Comparison of ENCODE assay signal across 17 cellular contexts in the genomic region with DNA sequence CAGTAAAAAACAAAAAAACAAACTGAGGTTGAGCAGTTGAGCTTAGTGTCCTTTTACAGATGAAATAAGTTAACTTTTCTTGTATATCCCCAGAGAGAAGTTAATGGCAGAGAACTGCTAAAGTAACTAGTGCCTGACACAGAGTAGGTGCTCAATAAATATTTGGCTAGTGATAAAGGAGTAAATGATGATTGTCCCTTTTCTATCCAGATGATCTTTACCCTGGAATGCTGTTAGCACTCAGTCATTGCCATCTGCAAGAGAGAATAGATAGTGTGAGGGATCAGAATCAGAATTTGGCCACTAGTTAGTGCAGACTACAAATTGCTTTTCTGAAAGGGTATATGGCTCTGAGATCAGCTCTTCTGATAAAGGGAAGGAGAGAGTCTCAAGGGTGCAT. TPM values are rescaled to one million over a fixed set of nuclear protein-coding genes. Genes with fewer than 3 reads are reported as not detected.
DNase-seq lines count a peak whose midpoint lies in the region; ATAC-seq, FAIRE-seq and TF ChIP-seq lines count a peak whose summit lies in the region.
"Had no signal": no experiment of that assay in that cellular context is flagged by ENCODE, and none has a peak within 500 bp of the region (broad histone marks: within the 10 kb centered on the region; RNA-seq: fewer than 3 reads in every experiment).

No MANE protein-coding gene starts in this region.

- no peak for TF ChIP-seq RAD21 in HepG2 (CRISPR knock-in tag; IDR thresholded peaks at IDR 0.05)

- no peak overlapping the region for H3K4me3 ChIP-seq in HepG2 (replicated peaks in 1 of 3; ENCODE audit: insufficient read depth in 1 of 3, low read depth in 2 of 3, low read length in 3 of 3)

- POLR2A ChIA-PET in HepG2 (lab: Yijun Ruan, JAX) = no interaction called here

- H3K27ac Mint-ChIP-seq in activated T-cell treated with anti-CD3 and anti-CD28 coated beads, Interleukin-2, amount 50 U/mL, for 72 hours = peak overlapping the region; percentile 52
- H3K27ac Mint-ChIP-seq in activated naive CD8-positive, alpha-beta T cell treated with anti-CD3 and anti-CD28 coated beads, Interleukin-2, amount 50 U/mL, for 24 hours = peak overlapping the region; percentile 53
- H3K27ac Mint-ChIP-seq in stimulated activated memory B cell treated with anti-CD40 and anti-IgM and Interleukin-4, amounts not matched to agents 10 μg/mL and 1 μg/mL and 100 μg/mL, for 72 hours = peak overlapping the region; percentile 33

- TF ChIP-seq EP300 in HepG2 (IDR thresholded peaks at IDR 0.05; ENCODE audit: low read depth in 2 of 2, low read length in 2 of 2) (no peak), HepG2 (CRISPR knock-in tag; IDR thresholded peaks at IDR 0.05; ENCODE audit: borderline replicate concordance) (no peak)

- no peak overlapping the region for H3K4me2 ChIP-seq in HepG2 (ENCODE audit: low read depth, low read length)

- H3K4me1 ChIP-seq in HepG2 (ENCODE audit: insufficient read depth, low read length) = peaks cover 28% of the 10 kb centered on the region

- H3K36me3 Mint-ChIP-seq in activated T-cell treated with anti-CD3 and anti-CD28 coated beads, Interleukin-2, amount 50 U/mL, for 72 hours (ENCODE audit: insufficient read depth in 2 of 2) = peaks cover 5% of the 10 kb centered on the region in 2 donors
- H3K36me3 Mint-ChIP-seq in activated T-cell treated with anti-CD3 and anti-CD28 coated beads, Interleukin-2, amount 50 U/mL, for 4 hours (ENCODE audit: insufficient read depth) = peaks cover 20% of the 10 kb centered on the region
- peaks cover 17% of the 10 kb centered on the region for H3K36me3 Mint-ChIP-seq in activated naive CD8-positive, alpha-beta T cell treated with anti-CD3 and anti-CD28 coated beads, Interleukin-2, amount 50 U/mL, for 24 hours (ENCODE audit: low read depth)
- H3K36me3 Mint-ChIP-seq in stimulated activated memory B cell treated with anti-CD40 and anti-IgM and Interleukin-4, amounts not matched to agents 10 μg/mL and 1 μg/mL and 100 μg/mL, for 72 hours = peaks cover 33% of the 10 kb centered on the region

- DNase-seq in activated T-cell treated with anti-CD3 and anti-CD28 coated beads, Interleukin-2, amount 50 U/mL, for 72 hours = no peak
- DNase-seq in activated T-cell treated with anti-CD3 and anti-CD28 coated beads, Interleukin-2, amount 50 U/mL, for 4 hours = no peak
- no peak for DNase-seq in activated naive CD8-positive, alpha-beta T cell treated with anti-CD3 and anti-CD28 coated beads, Interleukin-2, amount 50 U/mL, for 24 hours
- DNase-seq in HepG2 (ENCODE audit: low spot score) = peak; percentile 37
- DNase-seq in activated CD4-positive, alpha-beta T cell treated with anti-CD3 and anti-CD28 coated beads for 4 hours = no peak
- DNase-seq in SIG-M5 (lab: John Stamatoyannopoulos, UW) = no peak
- DNase-seq: C1 segment of cervical spinal cord; H7; NCI-H1436 treated with DMSO at 0.1 percent for 48 hours; NCI-H2081 treated with DMSO at 0.1 percent for 48 hours; NCI-H2227 treated with DMSO at 0.1 percent for 48 hours; NCI-H526; NK-92 treated with Interleukin-12 subunit alpha and Interleukin-12 subunit beta, amount 100 ng/mL, for 24 hours; PC-3 had no signal

- BruUV-seq in HepG2 (replicated peaks; lab: Mats Ljungman, UMichigan) = no TSS peak

- H3K4me1 Mint-ChIP-seq in activated T-cell treated with anti-CD3 and anti-CD28 coated beads, Interleukin-2, amount 50 U/mL, for 72 hours (ENCODE audit: low read depth) = peaks cover 18% of the 10 kb centered on the region
- peaks cover 24% of the 10 kb centered on the region for H3K4me1 Mint-ChIP-seq in activated T-cell treated with anti-CD3 and anti-CD28 coated beads, Interleukin-2, amount 50 U/mL, for 4 hours (ENCODE audit: low read depth)
- peaks cover 16% of the 10 kb centered on the region for H3K4me1 Mint-ChIP-seq in activated naive CD8-positive, alpha-beta T cell treated with anti-CD3 and anti-CD28 coated beads, Interleukin-2, amount 50 U/mL, for 24 hours
- H3K4me1 Mint-ChIP-seq in stimulated activated memory B cell treated with anti-CD40 and anti-IgM and Interleukin-4, amounts not matched to agents 10 μg/mL and 1 μg/mL and 100 μg/mL, for 72 hours = peaks cover 28% of the 10 kb centered on the region

- no peaks in the 10 kb centered on the region for H3K9me3 Mint-ChIP-seq in activated T-cell treated with anti-CD3 and anti-CD28 coated beads, Interleukin-2, amount 50 U/mL, for 72 hours
- H3K9me3 Mint-ChIP-seq in activated T-cell treated with anti-CD3 and anti-CD28 coated beads, Interleukin-2, amount 50 U/mL, for 4 hours = no peaks in the 10 kb centered on the region
- no peaks in the 10 kb centered on the region for H3K9me3 Mint-ChIP-seq in activated naive CD8-positive, alpha-beta T cell treated with anti-CD3 and anti-CD28 coated beads, Interleukin-2, amount 50 U/mL, for 24 hours
- no peaks in the 10 kb centered on the region for H3K9me3 Mint-ChIP-seq in stimulated activated memory B cell treated with anti-CD40 and anti-IgM and Interleukin-4, amounts not matched to agents 10 μg/mL and 1 μg/mL and 100 μg/mL, for 72 hours

- no peak overlapping the region for H3K27ac ChIP-seq in HepG2 (ENCODE audit: extremely low read length, insufficient read depth, low read length)
- H3K27ac ChIP-seq: 22Rv1 had no signal

- intact Hi-C loops in HepG2 (cut with micrococcal nuclease; ENCODE audit: unreplicated experiment) = no loop called here

- no peak for TF ChIP-seq POLR2A in HepG2 (IDR thresholded peaks at IDR 0.05; ENCODE audit: insufficient read depth in 1 of 2, low read depth in 2 of 2, low read length in 2 of 2)

- peak overlapping the region in 1 of 2 donors; percentile 17 for H3K4me3 Mint-ChIP-seq in activated T-cell treated with anti-CD3 and anti-CD28 coated beads, Interleukin-2, amount 50 U/mL, for 72 hours
- no peak overlapping the region for H3K4me3 Mint-ChIP-seq in activated T-cell treated with anti-CD3 and anti-CD28 coated beads, Interleukin-2, amount 50 U/mL, for 4 hours
- no peak overlapping the region for H3K4me3 Mint-ChIP-seq in activated naive CD8-positive, alpha-beta T cell treated with anti-CD3 and anti-CD28 coated beads, Interleukin-2, amount 50 U/mL, for 24 hours
- no peak overlapping the region for H3K4me3 Mint-ChIP-seq in stimulated activated memory B cell treated with anti-CD40 and anti-IgM and Interleukin-4, amounts not matched to agents 10 μg/mL and 1 μg/mL and 100 μg/mL, for 72 hours

- H2AFZ ChIP-seq in HepG2 (ENCODE audit: low read length) = no peak overlapping the region

- no peak for ATAC-seq in activated T-cell treated with anti-CD3 and anti-CD28 coated beads, Interleukin-2, amount 50 U/mL, for 72 hours (replicated peaks in 1 of 2)
- ATAC-seq in activated T-cell treated with anti-CD3 and anti-CD28 coated beads, Interleukin-2, amount 50 U/mL, for 4 hours = no peak
- no peak for ATAC-seq in activated naive CD8-positive, alpha-beta T cell treated with anti-CD3 and anti-CD28 coated beads, Interleukin-2, amount 50 U/mL, for 24 hours
- ATAC-seq in HepG2 (peak; percentile 74), HG03565 (IDR thresholded peaks at IDR 0.05; ENCODE audit: unreplicated experiment) (no peak)
- ATAC-seq in stimulated activated memory B cell treated with anti-CD40 and anti-IgM and Interleukin-4, amounts not matched to agents 10 μg/mL and 1 μg/mL and 100 μg/mL, for 72 hours = no peak
- ATAC-seq: PC-3 had no signal

- peaks cover 4% of the 10 kb centered on the region in 2 experiments; a peak in 3 of 5 replicates for H3K36me3 ChIP-seq in HepG2 (replicated peaks in 1 of 2; ENCODE audit: control insufficient read depth in 1 of 2, insufficient read depth in 2 of 2, low read length in 2 of 2)

- 0 out of 2 replicates have a peak, but pooled peaks cover 5% of the 10 kb centered on the region for H4K20me1 ChIP-seq in HepG2 (ENCODE audit: insufficient read depth, low read length)

- no peak overlapping the region for H3K9ac ChIP-seq in HepG2 (ENCODE audit: insufficient read depth, low read depth, low read length)

- in situ Hi-C loops in HepG2 (cut with HindIII; ENCODE audit: extremely low pct_ligation_motif_present, low pct_unique_long_range_greater_than_20kb) = no loop called here

- TF ChIP-seq CTCF in HepG2 (CRISPR knock-in tag; IDR thresholded peaks at IDR 0.05) = no peak

- no peaks in the 10 kb centered on the region for H3K27me3 Mint-ChIP-seq in activated T-cell treated with anti-CD3 and anti-CD28 coated beads, Interleukin-2, amount 50 U/mL, for 72 hours (ENCODE audit: low read depth)
- no peaks in the 10 kb centered on the region for H3K27me3 Mint-ChIP-seq in activated T-cell treated with anti-CD3 and anti-CD28 coated beads, Interleukin-2, amount 50 U/mL, for 4 hours (ENCODE audit: low read depth)
- H3K27me3 Mint-ChIP-seq in activated naive CD8-positive, alpha-beta T cell treated with anti-CD3 and anti-CD28 coated beads, Interleukin-2, amount 50 U/mL, for 24 hours = no peaks in the 10 kb centered on the region
- H3K27me3 Mint-ChIP-seq in stimulated activated memory B cell treated with anti-CD40 and anti-IgM and Interleukin-4, amounts not matched to agents 10 μg/mL and 1 μg/mL and 100 μg/mL, for 72 hours = no peaks in the 10 kb centered on the region

- FAIRE-seq in HepG2 (lab: Jason Lieb, UNC) = no peak

- no peaks in the 10 kb centered on the region for H3K9me3 ChIP-seq in HepG2 (ENCODE audit: low read length)

- CTCF ChIA-PET in HepG2 (lab: Yijun Ruan, JAX; ENCODE audit: low intra/inter-chr PET ratio, low total read pairs) = no interaction called here

- peaks cover 46% of the 10 kb centered on the region for H3K79me2 ChIP-seq in HepG2 (ENCODE audit: insufficient read depth, low read length)

- no peaks in the 10 kb centered on the region for H3K27me3 ChIP-seq in HepG2 (ENCODE audit: control insufficient read depth in 1 of 2, insufficient read depth in 2 of 2, low read length in 2 of 2)

RNA-seq across cellular contexts. Expression of a gene that starts 21.6 kb away (rescaled TPM):
- 10 to 100 TPM; 49.0 to 61.5 TPM for total RNA-seq in activated T-cell treated with anti-CD3 and anti-CD28 coated beads, Interleukin-2, amount 50 U/mL, for 72 hours
- 10 to 100 TPM; 41.7 to 43.4 (median 41.8) TPM for total RNA-seq in activated T-cell treated with anti-CD3 and anti-CD28 coated beads, Interleukin-2, amount 50 U/mL, for 4 hours
- total RNA-seq in HepG2 (2016; rRNA removed; fragmentation: Illumina TruSeq; extraction: Trizol) = 29.3 and 35.5 TPM in 2 replicates
- 7.5 and 8.0 TPM in 2 replicates for total RNA-seq in HepG2 (2016; cell fraction: cytosol; rRNA removed; fragmentation: Illumina TruSeq; extraction: Trizol; ENCODE audit: low read depth)
- 32.6 and 33.9 TPM in 2 replicates for total RNA-seq in HepG2 (2016; cell fraction: insoluble cytoplasmic fraction; rRNA removed; fragmentation: Illumina TruSeq; extraction: Trizol)
- 18.5 and 18.7 TPM in 2 replicates for total RNA-seq in HepG2 (2016; cell fraction: membrane; rRNA removed; fragmentation: Illumina TruSeq; extraction: Trizol)
- total RNA-seq in HepG2 (2016; cell fraction: nucleus; rRNA removed; fragmentation: Illumina TruSeq; extraction: Trizol) = 42.1 and 42.8 TPM in 2 replicates
- 37.8 and 51.6 TPM in 2 replicates for polyA plus RNA-seq in HepG2 (2011; rRNA removed)
- 17.3 and 26.2 TPM in 2 replicates for polyA plus RNA-seq in HepG2 (2011; cell fraction: cytosol; rRNA removed)
- 14.3 and 17.8 TPM in 2 replicates for polyA plus RNA-seq in HepG2 (2011; cell fraction: nucleus; rRNA removed)
- 20.0 and 33.9 TPM in 2 replicates for polyA plus RNA-seq in HepG2 (2012)
- 2.8 and 3.1 TPM in 2 replicates for polyA plus RNA-seq in HepG2 (2016; cell fraction: cytosol; fragmentation: Illumina TruSeq; extraction: Trizol; ENCODE audit: low read depth)
- polyA plus RNA-seq in HepG2 (2016; cell fraction: insoluble cytoplasmic fraction; fragmentation: Illumina TruSeq; extraction: Trizol; ENCODE audit: low read depth) = 23.2 and 28.2 TPM in 2 replicates
- polyA plus RNA-seq in HepG2 (2016; cell fraction: membrane; fragmentation: Illumina TruSeq; extraction: Trizol; ENCODE audit: low read depth) = 7.9 and 8.0 TPM in 2 replicates
- polyA plus RNA-seq in HepG2 (2016; cell fraction: nucleus; fragmentation: Illumina TruSeq; extraction: Trizol; ENCODE audit: insufficient read depth, low read depth) = 32.9 and 35.3 TPM in 2 replicates
- 30.9 and 73.5 TPM in 2 replicates for polyA minus RNA-seq in HepG2 (2011; rRNA and poly(A)+ RNA removed; ENCODE audit: low replicate concordance)
- 18.0 and 25.5 TPM in 2 replicates for polyA minus RNA-seq in HepG2 (2011; cell fraction: cytosol; rRNA and poly(A)+ RNA removed)
- 79.4 and 85.3 TPM in 2 replicates for polyA minus RNA-seq in HepG2 (2011; cell fraction: nucleus; rRNA and poly(A)+ RNA removed)

RNA-seq across cellular contexts. Expression of a gene that starts 21.9 kb away (rescaled TPM):
- total RNA-seq in activated T-cell treated with anti-CD3 and anti-CD28 coated beads, Interleukin-2, amount 50 U/mL, for 72 hours = 1 to 10 TPM; 1.2 to 2.0 TPM
- under 1 TPM; 0.66 to 0.82 (median 0.81) TPM for total RNA-seq in activated T-cell treated with anti-CD3 and anti-CD28 coated beads, Interleukin-2, amount 50 U/mL, for 4 hours
- 4.3 and 5.3 TPM in 2 replicates for total RNA-seq in HepG2 (2016; rRNA removed; fragmentation: Illumina TruSeq; extraction: Trizol)
- total RNA-seq in HepG2 (2016; cell fraction: cytosol; rRNA removed; fragmentation: Illumina TruSeq; extraction: Trizol; ENCODE audit: low read depth) = 4.7 and 6.1 TPM in 2 replicates
- total RNA-seq in HepG2 (2016; cell fraction: insoluble cytoplasmic fraction; rRNA removed; fragmentation: Illumina TruSeq; extraction: Trizol) = 4.1 and 4.3 TPM in 2 replicates
- total RNA-seq in HepG2 (2016; cell fraction: membrane; rRNA removed; fragmentation: Illumina TruSeq; extraction: Trizol) = 8.4 and 10.4 TPM in 2 replicates
- 5.5 and 6.6 TPM in 2 replicates for total RNA-seq in HepG2 (2016; cell fraction: nucleus; rRNA removed; fragmentation: Illumina TruSeq; extraction: Trizol)
- polyA plus RNA-seq in HepG2 (2011; rRNA removed) = 1.1 and 2.2 TPM in 2 replicates
- polyA plus RNA-seq in HepG2 (2011; cell fraction: cytosol; rRNA removed) = 0.79 and 0.92 TPM in 2 replicates
- 1.8 and 2.2 TPM in 2 replicates for polyA plus RNA-seq in HepG2 (2011; cell fraction: nucleus; rRNA removed)
- polyA plus RNA-seq in HepG2 (2012) = 1.1 TPM in 2 replicates
- polyA plus RNA-seq in HepG2 (2016; cell fraction: cytosol; fragmentation: Illumina TruSeq; extraction: Trizol; ENCODE audit: low read depth) = 0.14 and 0.34 TPM in 2 replicates
- 1.7 and 1.9 TPM in 2 replicates for polyA plus RNA-seq in HepG2 (2016; cell fraction: insoluble cytoplasmic fraction; fragmentation: Illumina TruSeq; extraction: Trizol; ENCODE audit: low read depth)
- 0.33 and 0.40 TPM in 2 replicates for polyA plus RNA-seq in HepG2 (2016; cell fraction: membrane; fragmentation: Illumina TruSeq; extraction: Trizol; ENCODE audit: low read depth)
- polyA plus RNA-seq in HepG2 (2016; cell fraction: nucleus; fragmentation: Illumina TruSeq; extraction: Trizol; ENCODE audit: insufficient read depth, low read depth) = 2.8 and 3.7 TPM in 2 replicates
- 1.9 and 7.0 TPM in 2 replicates for polyA minus RNA-seq in HepG2 (2011; rRNA and poly(A)+ RNA removed; ENCODE audit: low replicate concordance)
- polyA minus RNA-seq in HepG2 (2011; cell fraction: cytosol; rRNA and poly(A)+ RNA removed) = 4.3 and 4.8 TPM in 2 replicates
- 11.8 and 12.5 TPM in 2 replicates for polyA minus RNA-seq in HepG2 (2011; cell fraction: nucleus; rRNA and poly(A)+ RNA removed)
